Comparison of ENCODE assay signal across 8 cellular contexts in genomic region chr17:7886227-7887037, GRCh38. TPM values are rescaled to one million over a fixed set of nuclear protein-coding genes. Genes with fewer than 3 reads are reported as not detected.
DNase-seq lines count a peak whose midpoint lies in the region; ATAC-seq and TF ChIP-seq lines count a peak whose summit lies in the region.

No MANE protein-coding gene starts in this region.

- no peaks in the 10 kb centered on the region for H3K9me3 ChIP-seq in gastroesophageal sphincter

- peak; percentile 17 for DNase-seq in NK-92 treated with Interleukin-12 subunit alpha and Interleukin-12 subunit beta, amount 100 ng/mL, for 24 hours (lab: John Stamatoyannopoulos, UW)
- DNase-seq in NK-92 (lab: John Stamatoyannopoulos, UW; ENCODE audit: unreplicated experiment) (no peak), NCI-H82 treated with DMSO at 0.1 percent for 48 hours (lab: John Stamatoyannopoulos, UW; ENCODE audit: unreplicated experiment) (peak; percentile 42), retina (peak; percentile 76)
- DNase-seq in activated T-helper 1 cell treated with anti-CD3 and anti-CD28 coated beads, Interleukin-12 subunit alpha, Interleukin-12 subunit beta, Interleukin-2, Interleukin-4 antibody, amounts not matched to agents 30 ng/mL and 10 ng/mL and 1 ng/mL, durations not matched to agents 14 hours and 24 hours and 36 hours (ENCODE audit: low spot score), result peak; percentile 43

- TF ChIP-seq EP300 in gastroesophageal sphincter (IDR thresholded peaks at IDR 0.05), result no peak

- H3K27ac ChIP-seq in gastroesophageal sphincter, result peak overlapping the region; percentile 59 to 97 (median 91)

- H3K27me3 ChIP-seq in gastroesophageal sphincter, result no peaks in the 10 kb centered on the region

- no peaks in the 10 kb centered on the region for H3K4me1 Mint-ChIP-seq in activated T-helper 1 cell treated with anti-CD3 and anti-CD28 coated beads, Interleukin-12 subunit alpha, Interleukin-12 subunit beta, Interleukin-2, Interleukin-4 antibody, amounts not matched to agents 30 ng/mL and 10 ng/mL and 1 ng/mL, durations not matched to agents 14 hours and 24 hours and 36 hours (ENCODE audit: low read depth)

- no peak for ATAC-seq in gastroesophageal sphincter
- ATAC-seq in GM21737 (IDR thresholded peaks at IDR 0.05; ENCODE audit: unreplicated experiment), result no peak
- no peak for ATAC-seq in GM18519 (IDR thresholded peaks at IDR 0.05; ENCODE audit: low FRiP score, unreplicated experiment)

- intact Hi-C loops in activated T-helper 1 cell treated with anti-CD3 and anti-CD28 coated beads, Interleukin-12 subunit alpha, Interleukin-12 subunit beta, Interleukin-2, Interleukin-4 antibody, amounts not matched to agents 30 ng/mL and 10 ng/mL and 1 ng/mL, durations not matched to agents 14 hours and 24 hours and 36 hours (cut with micrococcal nuclease), result loop anchor here (1.0 to 5.0 kb wide), 8 partner anchors 29 to 266 kb away; partner anchors contain the start of genes CNTROB, KDM6B, NAA38 and PER1

- H3K9me3 Mint-ChIP-seq in activated T-helper 1 cell treated with anti-CD3 and anti-CD28 coated beads, Interleukin-12 subunit alpha, Interleukin-12 subunit beta, Interleukin-2, Interleukin-4 antibody, amounts not matched to agents 30 ng/mL and 10 ng/mL and 1 ng/mL, durations not matched to agents 14 hours and 24 hours and 36 hours, result no peaks in the 10 kb centered on the region

- H3K4me3 Mint-ChIP-seq in activated T-helper 1 cell treated with anti-CD3 and anti-CD28 coated beads, Interleukin-12 subunit alpha, Interleukin-12 subunit beta, Interleukin-2, Interleukin-4 antibody, amounts not matched to agents 30 ng/mL and 10 ng/mL and 1 ng/mL, durations not matched to agents 14 hours and 24 hours and 36 hours, result no peak overlapping the region

- no peak for TF ChIP-seq POLR2A in gastroesophageal sphincter (IDR thresholded peaks at IDR 0.05)

- H3K36me3 ChIP-seq in gastroesophageal sphincter, result peaks cover 0 to 9% of the 10 kb centered on the region in 2 donors

- H3K36me3 Mint-ChIP-seq in activated T-helper 1 cell treated with anti-CD3 and anti-CD28 coated beads, Interleukin-12 subunit alpha, Interleukin-12 subunit beta, Interleukin-2, Interleukin-4 antibody, amounts not matched to agents 30 ng/mL and 10 ng/mL and 1 ng/mL, durations not matched to agents 14 hours and 24 hours and 36 hours (ENCODE audit: low read depth), result peaks cover 18% of the 10 kb centered on the region

- no peaks in the 10 kb centered on the region for H3K27me3 Mint-ChIP-seq in activated T-helper 1 cell treated with anti-CD3 and anti-CD28 coated beads, Interleukin-12 subunit alpha, Interleukin-12 subunit beta, Interleukin-2, Interleukin-4 antibody, amounts not matched to agents 30 ng/mL and 10 ng/mL and 1 ng/mL, durations not matched to agents 14 hours and 24 hours and 36 hours (ENCODE audit: insufficient read depth)

- peak in 3 of 4 experiments; percentile 4 to 5 (median 5) for TF ChIP-seq CTCF in gastroesophageal sphincter (IDR thresholded peaks at IDR 0.05)

- 0 to 2% methylated on average over 1 to 13 of the region's 30 CpGs for WGBS in gastroesophageal sphincter (ENCODE audit: low coverage in 1 of 2), 2 donors

- H3K4me3 ChIP-seq in gastroesophageal sphincter, result peak overlapping the region; percentile 67 to 86

- peaks cover 6 to 87% (median 48%) of the 10 kb centered on the region in 3 donors for H3K4me1 ChIP-seq in gastroesophageal sphincter

- H3K27ac Mint-ChIP-seq in activated T-helper 1 cell treated with anti-CD3 and anti-CD28 coated beads, Interleukin-12 subunit alpha, Interleukin-12 subunit beta, Interleukin-2, Interleukin-4 antibody, amounts not matched to agents 30 ng/mL and 10 ng/mL and 1 ng/mL, durations not matched to agents 14 hours and 24 hours and 36 hours, result no peak overlapping the region

RNA-seq across cellular contexts. Expression of gene CHD3, which starts 2.2 kb away (rescaled TPM):
- 125 and 133 TPM in 2 replicates for total RNA-seq in activated T-helper 1 cell treated with anti-CD3 and anti-CD28 coated beads, Interleukin-12 subunit alpha, Interleukin-12 subunit beta, Interleukin-2, Interleukin-4 antibody, amounts not matched to agents 30 ng/mL and 10 ng/mL and 1 ng/mL, durations not matched to agents 14 hours and 24 hours and 36 hours
- total RNA-seq in gastroesophageal sphincter, result 100 to 1,000 TPM in 3 of 4 donors, 10 to 100 TPM in 1; 56.7 to 134 (median 120) TPM

RNA-seq across cellular contexts. Expression of gene CYB5D1, which starts 28.6 kb away (rescaled TPM):
- total RNA-seq in activated T-helper 1 cell treated with anti-CD3 and anti-CD28 coated beads, Interleukin-12 subunit alpha, Interleukin-12 subunit beta, Interleukin-2, Interleukin-4 antibody, amounts not matched to agents 30 ng/mL and 10 ng/mL and 1 ng/mL, durations not matched to agents 14 hours and 24 hours and 36 hours, result 11.8 and 12.7 TPM in 2 replicates
- 10 to 100 TPM; 12.0 to 18.7 (median 13.7) TPM for total RNA-seq in gastroesophageal sphincter

RNA-seq across cellular contexts. Expression of gene NAA38, which starts 29.1 kb away (rescaled TPM):
- 36.4 and 43.5 TPM in 2 replicates for total RNA-seq in activated T-helper 1 cell treated with anti-CD3 and anti-CD28 coated beads, Interleukin-12 subunit alpha, Interleukin-12 subunit beta, Interleukin-2, Interleukin-4 antibody, amounts not matched to agents 30 ng/mL and 10 ng/mL and 1 ng/mL, durations not matched to agents 14 hours and 24 hours and 36 hours
- total RNA-seq in gastroesophageal sphincter, result 10 to 100 TPM; 60.5 to 84.7 (median 69.8) TPM

RNA-seq across cellular contexts. Expression of gene RNF227, which starts 29.7 kb away (rescaled TPM):
- total RNA-seq in activated T-helper 1 cell treated with anti-CD3 and anti-CD28 coated beads, Interleukin-12 subunit alpha, Interleukin-12 subunit beta, Interleukin-2, Interleukin-4 antibody, amounts not matched to agents 30 ng/mL and 10 ng/mL and 1 ng/mL, durations not matched to agents 14 hours and 24 hours and 36 hours, result 6.2 and 6.3 TPM in 2 replicates
- total RNA-seq in gastroesophageal sphincter, result 1 to 10 TPM; 1.6 to 5.4 (median 2.1) TPM

RNA-seq across cellular contexts. Expression of gene TMEM88, which starts 31.6 kb away (rescaled TPM):
- total RNA-seq in activated T-helper 1 cell treated with anti-CD3 and anti-CD28 coated beads, Interleukin-12 subunit alpha, Interleukin-12 subunit beta, Interleukin-2, Interleukin-4 antibody, amounts not matched to agents 30 ng/mL and 10 ng/mL and 1 ng/mL, durations not matched to agents 14 hours and 24 hours and 36 hours, result 7.4 TPM in 2 replicates
- total RNA-seq in gastroesophageal sphincter, result 10 to 100 TPM in 3 of 4 donors, 1 to 10 TPM in 1; 6.5 to 41.6 (median 29.6) TPM
